Comparison of ENCODE assay signal across 8 cellular contexts in the genomic region with DNA sequence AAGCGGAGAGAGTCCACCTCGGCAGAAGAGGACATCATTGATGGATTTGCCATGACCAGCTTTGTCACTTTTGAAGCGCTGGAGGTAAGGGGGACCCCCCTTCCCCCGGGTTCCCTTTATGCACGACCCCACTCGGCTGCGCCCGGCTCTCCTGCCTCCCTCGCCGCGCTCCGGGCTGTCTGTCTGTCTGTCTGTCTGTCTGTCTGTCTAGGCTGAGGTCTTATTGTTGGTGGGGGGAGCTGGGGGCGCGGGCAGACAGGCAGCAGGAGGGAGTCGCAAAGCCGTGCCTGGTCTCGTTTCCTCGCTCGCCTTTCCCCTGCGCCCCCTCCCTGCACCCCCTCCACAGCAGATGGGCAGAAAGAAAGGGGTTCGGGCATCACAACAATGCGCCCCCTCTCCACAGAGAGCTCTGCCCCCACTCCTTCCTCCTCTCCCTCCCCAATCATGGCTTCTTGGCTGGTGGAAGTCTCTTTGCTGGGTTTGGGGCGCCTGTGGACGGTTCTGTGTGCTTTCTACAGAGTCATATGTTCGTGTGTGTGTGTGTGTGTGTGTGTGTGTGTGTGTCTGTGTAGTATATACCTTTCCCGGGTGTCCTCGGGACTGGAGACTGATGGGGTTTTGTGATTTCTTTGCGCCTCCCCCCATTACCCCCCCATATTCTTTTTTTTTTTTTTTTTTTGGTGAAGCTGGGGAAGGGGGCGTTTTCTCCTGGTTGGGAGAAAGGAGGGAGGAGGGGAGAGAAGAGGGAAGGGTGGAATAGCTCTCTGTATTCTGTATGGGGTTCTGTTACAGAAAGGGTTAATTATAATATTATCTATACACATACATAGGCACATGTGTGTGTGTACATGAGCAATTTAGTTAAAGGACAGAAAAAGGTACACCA. TPM values are rescaled to one million over a fixed set of nuclear protein-coding genes. Genes with fewer than 3 reads are reported as not detected.
A peak's percentile ranks its signal among the peaks of the same experiment; 100 is the strongest.
DNase-seq lines count a peak whose midpoint lies in the region; ATAC-seq and TF ChIP-seq lines count a peak whose summit lies in the region.

No MANE protein-coding gene starts in this region.

- H3K27ac Mint-ChIP-seq in CD14-positive monocyte (peak overlapping the region in 1 of 7 donors; percentile 36), HFFc6 (no peak overlapping the region)

- H2AFZ ChIP-seq in neural cell (ENCODE audit: low read depth, low read length): peak overlapping the region; percentile 15

- H3K4me1 ChIP-seq in duodenal mucosa (ENCODE audit: control insufficient read depth in 1 of 2, insufficient read depth in 2 of 2, low read length in 2 of 2): peaks cover 7 to 9% of the 10 kb centered on the region in 2 donors

- no peak for TF ChIP-seq EP300 in neural cell (conservative IDR thresholded peaks at IDR 0.05; ENCODE audit: poor library complexity, severe bottlenecking)

- TF ChIP-seq CTCF in CD14-positive monocyte (IDR thresholded peaks at IDR 0.05) (no peak), HFFc6 (IDR thresholded peaks at IDR 0.05) (no peak), neural cell (IDR thresholded peaks at IDR 0.05; ENCODE audit: poor library complexity, severe bottlenecking) (no peak)

- H3K36me3 Mint-ChIP-seq in CD14-positive monocyte (peaks cover 0 to 2% of the 10 kb centered on the region in 2 donors), HFFc6 (ENCODE audit: low read depth) (no peaks in the 10 kb centered on the region)

- H3K4me1 Mint-ChIP-seq in CD14-positive monocyte (peaks cover 24% of the 10 kb centered on the region), HFFc6 (ENCODE audit: low read depth) (no peaks in the 10 kb centered on the region)

- H3K9me2 ChIP-seq in neural cell (ENCODE audit: insufficient read depth, low read length): no peaks in the 10 kb centered on the region

- H3K9me3 Mint-ChIP-seq in CD14-positive monocyte (peaks cover 0 to 17% (median 2%) of the 10 kb centered on the region in 7 donors), HFFc6 (no peaks in the 10 kb centered on the region)

- peaks cover 4% of the 10 kb centered on the region for H3F3A ChIP-seq in neural cell (ENCODE audit: insufficient read depth, low read length, poor library complexity, severe bottlenecking)

- H3K9ac ChIP-seq in duodenal mucosa (ENCODE audit: low read depth in 1 of 2, low read length in 2 of 2) (no peak overlapping the region), neural cell (ENCODE audit: low read length) (peak overlapping the region; percentile 92)

- H3K79me2 ChIP-seq in neural cell (replicated peaks; ENCODE audit: insufficient read depth, low read length): peaks cover 55% of the 10 kb centered on the region

- peaks cover 24 to 41% of the 10 kb centered on the region in 2 donors for H3K27me3 ChIP-seq in duodenal mucosa (ENCODE audit: control insufficient read depth in 1 of 2, insufficient read depth in 2 of 2, low read length in 2 of 2)
- H3K27me3 ChIP-seq in neural cell (ENCODE audit: insufficient read depth, low read depth, low read length): peaks cover 7% of the 10 kb centered on the region

- no peak overlapping the region for H3K27ac ChIP-seq in duodenal mucosa (ENCODE audit: low read depth, low read length)
- peak overlapping the region; percentile 68 for H3K27ac ChIP-seq in neural cell (ENCODE audit: low read length)

- ATAC-seq in GM21529 (IDR thresholded peaks at IDR 0.05; ENCODE audit: unreplicated experiment) (no peak), HG02938 (IDR thresholded peaks at IDR 0.05; ENCODE audit: unreplicated experiment) (no peak), GM18511 (IDR thresholded peaks at IDR 0.05; ENCODE audit: unreplicated experiment) (no peak)

- H3K4me3 Mint-ChIP-seq in CD14-positive monocyte (peak overlapping the region; percentile 97 to 99), HFFc6 (peak overlapping the region; percentile 54; the same call in 1 of the 2 replicates)

- H3K36me3 ChIP-seq in duodenal mucosa (ENCODE audit: control insufficient read depth in 1 of 2, insufficient read depth in 2 of 2, low read length in 2 of 2) (no peaks in the 10 kb centered on the region), neural cell (ENCODE audit: insufficient read depth, low read length) (no peaks in the 10 kb centered on the region)

- H3K9me3 ChIP-seq in duodenal mucosa (ENCODE audit: control insufficient read depth in 1 of 2, low read length in 2 of 2) (no peaks in the 10 kb centered on the region), neural cell (ENCODE audit: low read length) (no peaks in the 10 kb centered on the region)

- H3K4me2 ChIP-seq in neural cell (ENCODE audit: low read length): peak overlapping the region; percentile 90

- DNase-seq in CD14-positive monocyte (ENCODE audit: low spot score): no peak
- DNase-seq in HFFc6: no peak
- no peak for DNase-seq in glomerular visceral epithelial cell (ENCODE audit: extremely low spot score)

- intact Hi-C loops in CD14-positive monocyte (cut with micrococcal nuclease): no loop called here

- peaks cover 19% of the 10 kb centered on the region for H4K20me1 ChIP-seq in neural cell (ENCODE audit: insufficient read depth)

- H3K4me3 ChIP-seq in duodenal mucosa (ENCODE audit: low read depth in 1 of 2, low read length in 2 of 2) (peak overlapping the region; percentile 75 to 76), neural cell (ENCODE audit: low read length) (peak overlapping the region; percentile 95)

- no peak for TF ChIP-seq RAD21 in neural cell (conservative IDR thresholded peaks at IDR 0.05)

- H3K27me3 Mint-ChIP-seq in CD14-positive monocyte (ENCODE audit: low read depth in 3 of 3) (peaks cover 35 to 51% (median 37%) of the 10 kb centered on the region in 3 donors), HFFc6 (ENCODE audit: insufficient read depth) (peaks cover 7% of the 10 kb centered on the region)

TF ChIP-seq in neural cell, 6 proteins besides CTCF, POLR2A, EP300 and RAD21:
- peak; percentile 27 for TF ChIP-seq POLR2AphosphoS5 (IDR thresholded peaks at IDR 0.05)
- TF ChIP-seq, protein P1, sequence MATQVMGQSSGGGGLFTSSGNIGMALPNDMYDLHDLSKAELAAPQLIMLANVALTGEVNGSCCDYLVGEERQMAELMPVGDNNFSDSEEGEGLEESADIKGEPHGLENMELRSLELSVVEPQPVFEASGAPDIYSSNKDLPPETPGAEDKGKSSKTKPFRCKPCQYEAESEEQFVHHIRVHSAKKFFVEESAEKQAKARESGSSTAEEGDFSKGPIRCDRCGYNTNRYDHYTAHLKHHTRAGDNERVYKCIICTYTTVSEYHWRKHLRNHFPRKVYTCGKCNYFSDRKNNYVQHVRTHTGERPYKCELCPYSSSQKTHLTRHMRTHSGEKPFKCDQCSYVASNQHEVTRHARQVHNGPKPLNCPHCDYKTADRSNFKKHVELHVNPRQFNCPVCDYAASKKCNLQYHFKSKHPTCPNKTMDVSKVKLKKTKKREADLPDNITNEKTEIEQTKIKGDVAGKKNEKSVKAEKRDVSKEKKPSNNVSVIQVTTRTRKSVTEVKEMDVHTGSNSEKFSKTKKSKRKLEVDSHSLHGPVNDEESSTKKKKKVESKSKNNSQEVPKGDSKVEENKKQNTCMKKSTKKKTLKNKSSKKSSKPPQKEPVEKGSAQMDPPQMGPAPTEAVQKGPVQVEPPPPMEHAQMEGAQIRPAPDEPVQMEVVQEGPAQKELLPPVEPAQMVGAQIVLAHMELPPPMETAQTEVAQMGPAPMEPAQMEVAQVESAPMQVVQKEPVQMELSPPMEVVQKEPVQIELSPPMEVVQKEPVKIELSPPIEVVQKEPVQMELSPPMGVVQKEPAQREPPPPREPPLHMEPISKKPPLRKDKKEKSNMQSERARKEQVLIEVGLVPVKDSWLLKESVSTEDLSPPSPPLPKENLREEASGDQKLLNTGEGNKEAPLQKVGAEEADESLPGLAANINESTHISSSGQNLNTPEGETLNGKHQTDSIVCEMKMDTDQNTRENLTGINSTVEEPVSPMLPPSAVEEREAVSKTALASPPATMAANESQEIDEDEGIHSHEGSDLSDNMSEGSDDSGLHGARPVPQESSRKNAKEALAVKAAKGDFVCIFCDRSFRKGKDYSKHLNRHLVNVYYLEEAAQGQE (IDR thresholded peaks at IDR 0.05; ENCODE audit: borderline replicate concordance): peak; percentile 37
- TF ChIP-seq TAF1 (IDR thresholded peaks at IDR 0.05; ENCODE audit: low read depth): no peak
- TF ChIP-seq EZH2 (IDR thresholded peaks at IDR 0.05; ENCODE audit: borderline replicate concordance, insufficient read depth, low read length, poor library complexity, severe bottlenecking): no peak
- peak; percentile 29 for TF ChIP-seq MXI1 (conservative IDR thresholded peaks at IDR 0.05; ENCODE audit: poor library complexity, severe bottlenecking)
- peak; percentile 45 for TF ChIP-seq SMC3 (conservative IDR thresholded peaks at IDR 0.05; ENCODE audit: poor library complexity)

RNA-seq across cellular contexts. Expression of a gene that starts 1.8 kb away (rescaled TPM):
- polyA plus RNA-seq in CD14-positive monocyte: under 1 TPM in 1 of 2 donors, not detected in 1; 0.08 TPM
- under 1 TPM in 4 of 6 experiments, not detected in 2; 0.02 to 0.19 (median 0.16) TPM for total RNA-seq in HFFc6 (2021; fragmentation: NEBNext Ultra II Directional; extraction: Animal tissue kit (Norgen Biotek cat#: 25700))
- polyA plus RNA-seq in neural cell: 97.3 and 124 TPM in 2 replicates
- 312 and 399 TPM in 2 replicates for polyA minus RNA-seq in neural cell

Comparison
In these comparisons a context has a peak if more than half of its experiments do, and no peak if none do; other contexts are left out.
1. RNA of a gene that starts 1.8 kb away (polyA plus RNA-seq): 97.3 to 124 TPM in neural cell; 0.08 TPM in CD14-positive monocyte; every median in the first group is over 10 times any median in the second.